In the genomic region with DNA sequence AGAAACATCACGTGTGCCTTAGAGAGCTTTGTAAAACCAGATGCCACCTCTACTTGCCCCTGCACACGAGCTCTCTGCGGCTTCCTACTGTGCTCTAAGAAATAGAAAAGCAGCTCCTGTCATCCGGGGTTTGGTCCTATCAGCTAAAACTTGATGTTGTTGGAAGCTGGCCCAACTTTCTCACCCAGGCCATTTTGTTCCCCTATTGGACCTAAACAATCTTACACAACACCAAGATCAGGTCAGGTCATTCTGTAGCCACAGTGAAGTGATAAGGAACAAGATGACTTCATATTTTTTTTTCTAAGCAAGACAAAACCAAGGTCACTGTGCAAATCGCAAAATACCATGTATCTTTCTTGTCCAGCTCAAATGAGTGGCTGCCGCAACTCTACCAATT, we compare ENCODE assay signal across 23 cellular contexts.
"Had no signal": no experiment of that assay in that cellular context is flagged by ENCODE, and none has a peak within 500 bp of the region (broad histone marks: within the 10 kb centered on the region; RNA-seq: fewer than 3 reads in every experiment).

No MANE protein-coding gene starts in this region.

- ATAC-seq: effector memory CD8-positive, alpha-beta T cell; esophagus mucosa; gastrocnemius medialis; heart right ventricle; left cardiac atrium; lower lobe of right lung had no signal

- H3K36me3 ChIP-seq: colonic mucosa, esophagus squamous epithelium, gastrocnemius medialis, heart right ventricle, left ventricle myocardium inferior, lower lobe of right lung had no signal

- DNase-seq: colonic mucosa; cortex of kidney; effector CD8-positive, alpha-beta T cell; effector memory CD8-positive, alpha-beta T cell; endodermal cell; erythroblast; esophagus squamous epithelium; foreskin fibroblast; foreskin melanocyte; gastrocnemius medialis; glutamatergic neuron; head of caudate nucleus; heart right ventricle; hippocampal formation; left cardiac atrium; left ventricle myocardium inferior; lower lobe of right lung; mesenchymal stem cell had no signal

- H3K27me3 ChIP-seq: colonic mucosa, esophagus squamous epithelium, gastrocnemius medialis, heart right ventricle had no signal

- H3K4me1 ChIP-seq: colonic mucosa, esophagus squamous epithelium, gastrocnemius medialis, heart right ventricle, left ventricle myocardium inferior, lower lobe of right lung had no signal

- FAIRE-seq: endometrium, islet of Langerhans, keratinocyte had no signal

- H3K9me3 ChIP-seq: colonic mucosa, esophagus squamous epithelium, gastrocnemius medialis, lower lobe of right lung had no signal

- H3K4me3 ChIP-seq: colonic mucosa, esophagus squamous epithelium, gastrocnemius medialis, heart right ventricle, left ventricle myocardium inferior, lower lobe of right lung had no signal

- H3K27ac ChIP-seq: colonic mucosa, epithelial cell of prostate, esophagus squamous epithelium, gastrocnemius medialis, heart right ventricle, left ventricle myocardium inferior, lower lobe of right lung had no signal
